ENCODE assay signal across 21 cellular contexts in the genomic region with DNA sequence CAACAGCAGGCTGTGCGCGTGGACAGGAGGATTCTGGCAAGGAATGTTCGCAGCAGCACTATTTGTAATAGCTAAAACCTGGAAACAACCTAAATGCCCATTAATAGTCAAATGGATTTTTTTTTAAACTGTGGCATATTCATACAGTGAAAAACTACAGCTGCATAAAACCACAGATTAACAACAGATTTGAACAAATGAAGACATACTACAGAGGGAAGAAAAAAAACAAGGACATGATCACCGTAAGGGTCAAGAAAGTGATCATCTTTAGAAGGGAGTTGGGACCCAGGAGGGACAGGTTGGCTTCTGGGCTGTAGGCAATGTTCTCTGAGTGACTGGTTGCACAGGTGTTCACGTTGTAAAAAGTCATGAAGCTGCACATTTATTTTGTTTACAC. TPM values are rescaled to one million over a fixed set of nuclear protein-coding genes. Genes with fewer than 3 reads are reported as not detected.
DNase-seq lines count a peak whose midpoint lies in the region; ATAC-seq and TF ChIP-seq lines count a peak whose summit lies in the region.
"Had no signal": no experiment of that assay in that cellular context is flagged by ENCODE, and none has a peak within 500 bp of the region (broad histone marks: within the 10 kb centered on the region; RNA-seq: fewer than 3 reads in every experiment).

No MANE protein-coding gene starts in this region.

- ATAC-seq in activated T-cell treated with anti-CD3 and anti-CD28 coated beads, Interleukin-2, amount 50 U/mL, for 72 hours (replicated peaks in 1 of 2), result no peak
- no peak for ATAC-seq in effector memory CD8-positive, alpha-beta T cell (replicated peaks)
- no peak for ATAC-seq in GM21423 (IDR thresholded peaks at IDR 0.05; ENCODE audit: unreplicated experiment)
- ATAC-seq: activated CD4-positive, CD25-positive, alpha-beta regulatory T cell treated with anti-CD3 and anti-CD28 coated beads, Interleukin-2, amount 50 U/mL, for 24 hours; left cardiac atrium had no signal

- H3K9ac ChIP-seq in KMS-11, result no peak overlapping the region

- no peak overlapping the region for H3K4me3 ChIP-seq in KMS-11 (IDR thresholded peaks at IDR 0.05; ENCODE audit: insufficient read depth, low read depth, low read length)

- H3K79me2 ChIP-seq in KMS-11 (ENCODE audit: insufficient read depth, low read depth), result 0 out of 2 replicates have a peak, but pooled peaks cover 4% of the 10 kb centered on the region

- no peak for TF ChIP-seq CTCF in KMS-11 (conservative IDR thresholded peaks at IDR 0.05; ENCODE audit: low read depth, low read length)
- TF ChIP-seq CTCF in progenitor cell of endocrine pancreas (IDR thresholded peaks at IDR 0.05; ENCODE audit: unreplicated experiment), result no peak

- no peak for DNase-seq in activated T-cell treated with anti-CD3 and anti-CD28 coated beads, Interleukin-2, amount 50 U/mL, for 72 hours
- no peak for DNase-seq in activated T-cell treated with anti-CD3 and anti-CD28 coated beads for 4 hours
- no peak for DNase-seq in effector memory CD8-positive, alpha-beta T cell
- no peak for DNase-seq in progenitor cell of endocrine pancreas (ENCODE audit: low spot score, unreplicated experiment)
- no peak for DNase-seq in kidney tubule cell (ENCODE audit: low spot score)
- DNase-seq in NCI-H1436 treated with DMSO at 0.1 percent for 48 hours (lab: John Stamatoyannopoulos, UW), result no peak
- DNase-seq: DMS79 treated with DMSO at 0.1 percent for 48 hours, foreskin keratinocyte, left cardiac atrium, midbrain, NCI-H2107, NCI-H510A treated with DMSO at 0.1 percent for 48 hours, sigmoid colon, stomach, upper lobe of right lung had no signal

- H3K9me3 Mint-ChIP-seq in activated T-cell treated with anti-CD3 and anti-CD28 coated beads, Interleukin-2, amount 50 U/mL, for 72 hours, result no peaks in the 10 kb centered on the region
- H3K9me3 Mint-ChIP-seq in effector memory CD8-positive, alpha-beta T cell, result no peaks in the 10 kb centered on the region
- no peaks in the 10 kb centered on the region for H3K9me3 Mint-ChIP-seq in progenitor cell of endocrine pancreas (ENCODE audit: low read depth)

- peaks cover 22% of the 10 kb centered on the region for H3K4me1 Mint-ChIP-seq in activated T-cell treated with anti-CD3 and anti-CD28 coated beads, Interleukin-2, amount 50 U/mL, for 72 hours (ENCODE audit: low read depth)
- H3K4me1 Mint-ChIP-seq in effector memory CD8-positive, alpha-beta T cell (ENCODE audit: low read depth in 2 of 2), result peaks cover 10% of the 10 kb centered on the region in 2 donors
- peaks cover 31% of the 10 kb centered on the region for H3K4me1 Mint-ChIP-seq in progenitor cell of endocrine pancreas (ENCODE audit: low read depth)

- H3K27me3 Mint-ChIP-seq in activated T-cell treated with anti-CD3 and anti-CD28 coated beads, Interleukin-2, amount 50 U/mL, for 72 hours (ENCODE audit: low read depth), result peaks cover 20% of the 10 kb centered on the region
- peaks cover 11 to 34% of the 10 kb centered on the region in 2 donors for H3K27me3 Mint-ChIP-seq in effector memory CD8-positive, alpha-beta T cell
- peaks cover 35% of the 10 kb centered on the region for H3K27me3 Mint-ChIP-seq in progenitor cell of endocrine pancreas

- H3K4me2 ChIP-seq in KMS-11, result peak overlapping the region; percentile 56

- no peak overlapping the region for H2AFZ ChIP-seq in KMS-11 (ENCODE audit: low read depth)

- peaks cover 24% of the 10 kb centered on the region for H3K4me1 ChIP-seq in KMS-11 (ENCODE audit: low read depth, poor library complexity, severe bottlenecking)
- H3K4me1 ChIP-seq: foreskin keratinocyte had no signal

- H3K36me3 ChIP-seq in KMS-11 (ENCODE audit: insufficient read depth), result no peaks in the 10 kb centered on the region

- peak overlapping the region; percentile 2 to 44 for H3K4me3 Mint-ChIP-seq in activated T-cell treated with anti-CD3 and anti-CD28 coated beads, Interleukin-2, amount 50 U/mL, for 72 hours
- peak overlapping the region; percentile 66 to 74 for H3K4me3 Mint-ChIP-seq in effector memory CD8-positive, alpha-beta T cell
- peak overlapping the region; percentile 82 for H3K4me3 Mint-ChIP-seq in progenitor cell of endocrine pancreas (ENCODE audit: low read depth)

- H3K36me3 Mint-ChIP-seq in activated T-cell treated with anti-CD3 and anti-CD28 coated beads, Interleukin-2, amount 50 U/mL, for 72 hours (ENCODE audit: insufficient read depth in 2 of 2), result peaks cover 2 to 4% of the 10 kb centered on the region in 2 donors
- H3K36me3 Mint-ChIP-seq in effector memory CD8-positive, alpha-beta T cell (ENCODE audit: insufficient read depth), result no peaks in the 10 kb centered on the region
- peaks cover 11% of the 10 kb centered on the region for H3K36me3 Mint-ChIP-seq in progenitor cell of endocrine pancreas (ENCODE audit: insufficient read depth)

- H3K27me3 ChIP-seq in KMS-11 (ENCODE audit: insufficient read depth, low read depth), result no peaks in the 10 kb centered on the region; the same call in 1 of the 2 replicates
- H3K27me3 ChIP-seq: sigmoid colon had no signal

- H4K20me1 ChIP-seq in KMS-11 (ENCODE audit: insufficient read depth), result no peaks in the 10 kb centered on the region

- no peak overlapping the region for H3K27ac Mint-ChIP-seq in activated T-cell treated with anti-CD3 and anti-CD28 coated beads, Interleukin-2, amount 50 U/mL, for 72 hours
- H3K27ac Mint-ChIP-seq in effector memory CD8-positive, alpha-beta T cell, result no peak overlapping the region
- H3K27ac Mint-ChIP-seq in progenitor cell of endocrine pancreas, result no peak overlapping the region
- H3K27ac Mint-ChIP-seq: activated naive CD4-positive, alpha-beta T cell treated with anti-CD3 and anti-CD28 coated beads, Interleukin-2, amount 50 U/mL, for 72 hours had no signal

- H3K27ac ChIP-seq in KMS-11, result no peak overlapping the region; the same call in 1 of the 2 replicates
- H3K27ac ChIP-seq: epithelial cell of prostate, foreskin keratinocyte, upper lobe of right lung had no signal

RNA-seq across cellular contexts. Expression of gene TMOD1, which starts 1.2 kb away (rescaled TPM):
- 1 to 10 TPM; 3.8 to 5.4 TPM for total RNA-seq in activated T-cell treated with anti-CD3 and anti-CD28 coated beads, Interleukin-2, amount 50 U/mL, for 72 hours
- 10.1 and 10.6 TPM in 2 replicates for total RNA-seq in progenitor cell of endocrine pancreas
- total RNA-seq: foreskin keratinocyte, osteocyte had no signal

Comparison
In these comparisons a context has a peak if more than half of its experiments do, and no peak if none do; other contexts are left out.
1. H3K4me3 Mint-ChIP-seq: peak in every context shown above with its lines; median percentile 82 in progenitor cell of endocrine pancreas; 70 in effector memory CD8-positive, alpha-beta T cell; 23 in activated T-cell treated with anti-CD3 and anti-CD28 coated beads, Interleukin-2, amount 50 U/mL, for 72 hours.